2 cellular contexts compared by ENCODE assay signal in genomic region chr11:9091044-9091936, GRCh38.
A peak's percentile ranks its signal among the peaks of the same experiment; 100 is the strongest.
TF ChIP-seq lines count a peak whose summit lies in the region.

SCUBE2 (minus strand) TSS chr11:9091599; CDS start chr11:9091528, 71 bp downstream.

TF ChIP-seq in IMR-90, 13 proteins besides CTCF, POLR2A, EP300 and RAD21:
- no peak for TF ChIP-seq SMC3 (IDR thresholded peaks at IDR 0.05; ENCODE audit: low read depth, low read length)
- no peak for TF ChIP-seq CHD1 (IDR thresholded peaks at IDR 0.05; ENCODE audit: low read depth, low read length)
- TF ChIP-seq MAZ (IDR thresholded peaks at IDR 0.05; ENCODE audit: borderline replicate concordance, low read depth, low read length) = no peak
- no peak for TF ChIP-seq USF2 (IDR thresholded peaks at IDR 0.05; ENCODE audit: low read depth, low read length)
- no peak for TF ChIP-seq RCOR1 (IDR thresholded peaks at IDR 0.05; ENCODE audit: insufficient replicate concordance, low read length)
- no peak for TF ChIP-seq RFX5 (IDR thresholded peaks at IDR 0.05; ENCODE audit: low read depth, low read length)
- no peak for TF ChIP-seq MXI1 (IDR thresholded peaks at IDR 0.05; ENCODE audit: borderline replicate concordance, low read depth, low read length)
- TF ChIP-seq FOS (IDR thresholded peaks at IDR 0.05; ENCODE audit: low read depth, low read length) = no peak
- TF ChIP-seq CEBPB (IDR thresholded peaks at IDR 0.05; ENCODE audit: low read depth, low read length) = no peak
- no peak for TF ChIP-seq NFE2L2 (IDR thresholded peaks at IDR 0.05; ENCODE audit: low read depth, low read length)
- TF ChIP-seq MAFK (IDR thresholded peaks at IDR 0.05; ENCODE audit: low read depth, low read length) = no peak
- TF ChIP-seq BHLHE40 (IDR thresholded peaks at IDR 0.05; ENCODE audit: low read depth, low read length) = no peak
- TF ChIP-seq, protein P1, sequence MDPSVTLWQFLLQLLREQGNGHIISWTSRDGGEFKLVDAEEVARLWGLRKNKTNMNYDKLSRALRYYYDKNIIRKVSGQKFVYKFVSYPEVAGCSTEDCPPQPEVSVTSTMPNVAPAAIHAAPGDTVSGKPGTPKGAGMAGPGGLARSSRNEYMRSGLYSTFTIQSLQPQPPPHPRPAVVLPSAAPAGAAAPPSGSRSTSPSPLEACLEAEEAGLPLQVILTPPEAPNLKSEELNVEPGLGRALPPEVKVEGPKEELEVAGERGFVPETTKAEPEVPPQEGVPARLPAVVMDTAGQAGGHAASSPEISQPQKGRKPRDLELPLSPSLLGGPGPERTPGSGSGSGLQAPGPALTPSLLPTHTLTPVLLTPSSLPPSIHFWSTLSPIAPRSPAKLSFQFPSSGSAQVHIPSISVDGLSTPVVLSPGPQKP (IDR thresholded peaks at IDR 0.05; ENCODE audit: borderline replicate concordance, low read depth, low read length) = no peak

TF ChIP-seq in endothelial cell of umbilical vein, 7 proteins besides CTCF, POLR2A, EP300 and RAD21:
- TF ChIP-seq MAX (IDR thresholded peaks at IDR 0.05; ENCODE audit: insufficient read depth, insufficient read length) = no peak
- TF ChIP-seq GATA2 (IDR thresholded peaks at IDR 0.05; ENCODE audit: insufficient read depth, insufficient read length, low read depth, low read length) = no peak
- no peak for TF ChIP-seq POLR2AphosphoS5 (IDR thresholded peaks at IDR 0.05; ENCODE audit: insufficient read depth, low read depth, low read length)
- TF ChIP-seq EZH2 (IDR thresholded peaks at IDR 0.05; ENCODE audit: borderline replicate concordance, low read depth, low read length, severe bottlenecking) = peak; percentile 74
TF ChIP-seq in endothelial cell of umbilical vein: peak in this region for 1.
